Comparison of ENCODE assay signal across 9 cellular contexts in the genomic region with DNA sequence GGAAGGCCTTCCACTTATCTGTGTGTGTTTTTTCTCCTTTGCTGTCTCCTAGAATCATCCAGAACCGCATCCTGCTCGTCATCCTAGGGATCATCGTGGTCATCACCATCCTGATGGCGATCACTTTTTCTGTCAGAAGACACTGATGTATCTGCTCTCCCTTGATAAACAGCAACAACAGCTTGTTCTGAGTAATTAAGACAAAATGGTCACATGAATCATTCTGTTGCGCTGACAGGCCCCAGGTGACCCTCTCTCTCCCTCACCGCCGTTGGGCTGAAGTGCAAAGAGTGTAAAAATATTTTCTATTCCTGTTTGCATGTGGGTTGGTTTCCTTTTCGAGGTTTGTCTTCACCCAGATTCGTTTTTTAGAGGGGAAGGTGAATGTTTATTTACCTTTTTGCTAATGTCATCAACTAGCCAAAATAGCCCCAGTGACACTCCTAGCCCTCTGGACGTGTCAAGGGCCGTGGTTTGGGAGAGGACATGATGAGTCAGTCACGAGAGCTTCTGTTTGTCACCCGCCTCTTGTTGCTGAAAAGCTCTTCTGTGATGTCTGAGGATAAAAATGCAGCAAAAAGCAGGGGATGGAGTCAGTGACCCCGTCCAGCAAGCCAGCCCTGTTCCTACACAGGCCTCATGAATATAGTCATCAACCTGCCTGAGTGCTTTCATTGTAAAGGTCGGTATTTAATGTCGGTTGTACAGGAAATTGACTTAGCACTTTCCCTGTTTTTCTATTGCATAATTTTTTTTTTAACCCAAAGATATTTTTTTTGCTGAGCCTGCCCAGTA.
DNase-seq lines count a peak whose midpoint lies in the region; ATAC-seq and TF ChIP-seq lines count a peak whose summit lies in the region.
"Had no signal": no experiment of that assay in that cellular context is flagged by ENCODE, and none has a peak within 500 bp of the region (broad histone marks: within the 10 kb centered on the region; RNA-seq: fewer than 3 reads in every experiment).

No MANE protein-coding gene starts in this region.

- H3K36me3 ChIP-seq in RWPE2 (ENCODE audit: low read depth) (no peaks in the 10 kb centered on the region), sigmoid colon (no peaks in the 10 kb centered on the region), mucosa of descending colon (ENCODE audit: low read depth) (no peaks in the 10 kb centered on the region)

- WGBS in sigmoid colon, 2 donors, result 57 to 73% methylated on average over 16 of the region's 16 CpGs

- ATAC-seq in RWPE2 (ENCODE audit: low read depth) (peak; percentile 54), mucosa of descending colon (no peak)

- TF ChIP-seq POLR2A in sigmoid colon (IDR thresholded peaks at IDR 0.05), result no peak

- DNase-seq in HCEC 1CT (peak; percentile 35), RWPE2 (ENCODE audit: low spot score) (no peak), foreskin fibroblast (peak; percentile 55 to 60), sigmoid colon (no peak), amniotic stem cell (lab: John Stamatoyannopoulos, UW) (no peak), HUDEP-2 (lab: John Stamatoyannopoulos, UW; ENCODE audit: unreplicated experiment in 76 of 76) (no peak), SKM-1 treated with dmso at 0.1 percent for 144 hours (lab: John Stamatoyannopoulos, UW; ENCODE audit: unreplicated experiment) (no peak), mucosa of descending colon (no peak)
- DNase-seq: activated naive CD8-positive, alpha-beta T cell treated with anti-CD3 and anti-CD28 coated beads, Interleukin-2, amount 10 ng/mL, durations not matched to agents 7 days and 5 days had no signal

- H3K4me1 ChIP-seq in RWPE2 (ENCODE audit: insufficient read depth, poor library complexity, severe bottlenecking), result peaks cover 29% of the 10 kb centered on the region
- H3K4me1 ChIP-seq in sigmoid colon, result peaks cover 0 to 10% (median 8%) of the 10 kb centered on the region in 4 donors
- H3K4me1 ChIP-seq in mucosa of descending colon (ENCODE audit: low read depth), result peaks cover 4% of the 10 kb centered on the region

- intact Hi-C loops in sigmoid colon (cut with DNase I), result no loop called here
- intact Hi-C loops in mucosa of descending colon (cut with DNase I, micrococcal nuclease), result no loop called here

- H3K27ac ChIP-seq in RWPE2 (ENCODE audit: poor library complexity, severe bottlenecking) (peak overlapping the region; percentile 7), sigmoid colon (peak overlapping the region; percentile 16 to 56 (median 38))

- H3K4me3 ChIP-seq in RWPE2 (ENCODE audit: severe bottlenecking) (no peak overlapping the region), foreskin fibroblast (ENCODE audit: low read depth in 1 of 2, low read length in 2 of 2) (no peak overlapping the region), sigmoid colon (no peak overlapping the region), mucosa of descending colon (no peak overlapping the region)

- no peaks in the 10 kb centered on the region for H3K27me3 ChIP-seq in RWPE2 (ENCODE audit: insufficient read depth, poor library complexity, severe bottlenecking)
- no peaks in the 10 kb centered on the region for H3K27me3 ChIP-seq in sigmoid colon

- H3K9me3 ChIP-seq in RWPE2 (ENCODE audit: severe bottlenecking) (no peaks in the 10 kb centered on the region), sigmoid colon (no peaks in the 10 kb centered on the region), mucosa of descending colon (no peaks in the 10 kb centered on the region)

- TF ChIP-seq CTCF in RWPE2 (IDR thresholded peaks at IDR 0.05; ENCODE audit: poor library complexity, severe bottlenecking) (no peak), foreskin fibroblast (IDR thresholded peaks at IDR 0.05; ENCODE audit: low read depth, low read length) (no peak), sigmoid colon (IDR thresholded peaks at IDR 0.05) (no peak), mucosa of descending colon (IDR thresholded peaks at IDR 0.05) (no peak)

- no peak for TF ChIP-seq EP300 in sigmoid colon (IDR thresholded peaks at IDR 0.05)

Comparison
In these comparisons a context has a peak if more than half of its experiments do, and no peak if none do; other contexts are left out.
1. DNase-seq: peak in HCEC 1CT (single experiment) and foreskin fibroblast (2 of 2); none in RWPE2 (single experiment), sigmoid colon (single experiment), amniotic stem cell (single experiment), HUDEP-2 (0 of 76), SKM-1 treated with dmso at 0.1 percent for 144 hours (single experiment) and mucosa of descending colon (0 of 3).